Comparison of ENCODE assay signal across 14 cellular contexts in the genomic region with DNA sequence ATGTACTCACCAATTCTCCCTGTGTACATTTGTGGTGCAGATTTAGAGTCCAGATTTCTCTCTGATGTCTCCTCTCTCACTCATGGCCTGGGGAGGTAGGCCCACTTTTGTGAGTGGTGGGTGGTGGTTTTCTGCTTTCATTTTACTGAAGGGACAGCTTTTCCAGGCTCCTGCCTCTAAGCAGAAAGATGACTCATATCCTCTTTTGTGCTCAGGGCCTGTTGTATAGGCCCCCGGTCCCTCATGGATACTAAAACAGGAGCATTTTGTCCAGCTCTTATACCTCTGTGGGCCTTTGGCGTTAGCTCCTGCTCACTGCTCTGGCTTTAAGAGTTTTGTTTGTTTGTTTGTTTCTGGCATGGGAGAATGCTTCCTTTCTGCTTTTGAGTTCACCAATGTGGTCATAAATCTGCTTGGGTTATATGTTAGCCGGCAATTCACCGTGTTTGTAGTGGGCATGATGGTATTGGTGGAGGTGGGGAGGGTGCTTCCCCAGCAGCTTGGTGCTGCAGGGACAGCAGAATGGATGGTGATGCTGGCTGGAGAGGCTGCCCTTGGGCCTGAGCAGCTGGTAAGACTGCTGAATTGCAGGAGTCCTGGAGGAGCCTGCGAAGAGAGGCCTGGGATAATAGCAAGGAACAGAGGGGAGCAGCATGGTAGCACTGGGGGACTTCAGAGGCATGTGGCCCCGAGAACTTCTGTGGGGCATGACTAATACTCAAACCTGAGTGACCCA.
DNase-seq lines count a peak whose midpoint lies in the region; ATAC-seq and TF ChIP-seq lines count a peak whose summit lies in the region.
"Had no signal": no experiment of that assay in that cellular context is flagged by ENCODE, and none has a peak within 500 bp of the region (broad histone marks: within the 10 kb centered on the region; RNA-seq: fewer than 3 reads in every experiment).

No MANE protein-coding gene starts in this region.

- DNase-seq in natural killer cell treated with Interleukin-12 subunit alpha and Interleukin-12 subunit beta and Interleukin-15 and Interleukin-18, amount 100 ng/mL, for 72 hours (ENCODE audit: low spot score): no peak
- DNase-seq in natural killer cell: no peak
- peak; percentile 19 for DNase-seq in adipocyte (ENCODE audit: low read depth)
- peak; percentile 46 for DNase-seq in iris pigment epithelial cell (ENCODE audit: low read depth)
- DNase-seq in NCI-H2107 treated with DMSO at 0.1 percent for 48 hours (lab: John Stamatoyannopoulos, UW; ENCODE audit: unreplicated experiment): no peak
- DNase-seq in SKM-1 (lab: John Stamatoyannopoulos, UW; ENCODE audit: unreplicated experiment): no peak
- DNase-seq: activated T-cell treated with anti-CD3 and anti-CD28 coated beads, Interleukin-2, amount 50 U/mL, for 72 hours; left ventricle myocardium inferior; NCI-H2029 treated with DMSO at 0.1 percent for 48 hours; Peyer's patch had no signal

- H3K9me3 Mint-ChIP-seq in natural killer cell treated with Interleukin-12 subunit alpha and Interleukin-12 subunit beta and Interleukin-15 and Interleukin-18, amount 100 ng/mL, for 72 hours: no peaks in the 10 kb centered on the region
- no peaks in the 10 kb centered on the region for H3K9me3 Mint-ChIP-seq in natural killer cell
- H3K9me3 Mint-ChIP-seq: activated T-cell treated with anti-CD3 and anti-CD28 coated beads, Interleukin-2, amount 50 U/mL, for 72 hours had no signal

- intact Hi-C loops in natural killer cell (cut with micrococcal nuclease): no loop called here

- peaks cover 27% of the 10 kb centered on the region for H3K4me1 ChIP-seq in adipocyte (ENCODE audit: control insufficient read depth, insufficient read depth, low read length)
- H3K4me1 ChIP-seq: left ventricle myocardium inferior, Peyer's patch had no signal

- H3K27me3 Mint-ChIP-seq in natural killer cell treated with Interleukin-12 subunit alpha and Interleukin-12 subunit beta and Interleukin-15 and Interleukin-18, amount 100 ng/mL, for 72 hours: peaks cover 20 to 21% of the 10 kb centered on the region in 2 donors
- peaks cover 7 to 26% of the 10 kb centered on the region in 2 donors for H3K27me3 Mint-ChIP-seq in natural killer cell (ENCODE audit: low read depth in 2 of 2)

- H3K36me3 ChIP-seq in adipocyte (ENCODE audit: control insufficient read depth, insufficient read depth, low read length, severe bottlenecking): no peaks in the 10 kb centered on the region
- H3K36me3 ChIP-seq: left ventricle myocardium inferior, Peyer's patch had no signal

- H3K9ac ChIP-seq in adipocyte (ENCODE audit: low read length): peak overlapping the region; percentile 39

- no peaks in the 10 kb centered on the region for H3K27me3 ChIP-seq in adipocyte (replicated peaks; ENCODE audit: control insufficient read depth, insufficient read depth, low read length)
- H3K27me3 ChIP-seq: Peyer's patch had no signal

- no peak for TF ChIP-seq CTCF in natural killer cell (IDR thresholded peaks at IDR 0.05)

- no peak overlapping the region for H3K27ac Mint-ChIP-seq in natural killer cell treated with Interleukin-12 subunit alpha and Interleukin-12 subunit beta and Interleukin-15 and Interleukin-18, amount 100 ng/mL, for 72 hours
- H3K27ac Mint-ChIP-seq in natural killer cell: no peak overlapping the region
- H3K27ac Mint-ChIP-seq: activated T-cell treated with anti-CD3 and anti-CD28 coated beads, Interleukin-2, amount 50 U/mL, for 72 hours; IgD-negative memory B cell; progenitor cell of endocrine pancreas had no signal

- H3K4me3 Mint-ChIP-seq in natural killer cell treated with Interleukin-12 subunit alpha and Interleukin-12 subunit beta and Interleukin-15 and Interleukin-18, amount 100 ng/mL, for 72 hours: no peak overlapping the region
- no peak overlapping the region for H3K4me3 Mint-ChIP-seq in natural killer cell
- H3K4me3 Mint-ChIP-seq: activated T-cell treated with anti-CD3 and anti-CD28 coated beads, Interleukin-2, amount 50 U/mL, for 72 hours; IgD-negative memory B cell had no signal

- no peaks in the 10 kb centered on the region for H3K9me3 ChIP-seq in adipocyte (ENCODE audit: control insufficient read depth, low read length)
- H3K9me3 ChIP-seq: left ventricle myocardium inferior, Peyer's patch had no signal

- no peak overlapping the region for H3K4me3 ChIP-seq in adipocyte (ENCODE audit: low read length)
- H3K4me3 ChIP-seq: left ventricle myocardium inferior, Peyer's patch had no signal

- H3K4me1 Mint-ChIP-seq in natural killer cell treated with Interleukin-12 subunit alpha and Interleukin-12 subunit beta and Interleukin-15 and Interleukin-18, amount 100 ng/mL, for 72 hours (ENCODE audit: low read depth in 2 of 2): no peaks in the 10 kb centered on the region
- no peaks in the 10 kb centered on the region for H3K4me1 Mint-ChIP-seq in natural killer cell
- H3K4me1 Mint-ChIP-seq: IgD-negative memory B cell had no signal

- no peaks in the 10 kb centered on the region for H3K36me3 Mint-ChIP-seq in natural killer cell treated with Interleukin-12 subunit alpha and Interleukin-12 subunit beta and Interleukin-15 and Interleukin-18, amount 100 ng/mL, for 72 hours
- H3K36me3 Mint-ChIP-seq in natural killer cell: no peaks in the 10 kb centered on the region
- H3K36me3 Mint-ChIP-seq: IgD-negative memory B cell had no signal

- peak; percentile 20 to 51 for ATAC-seq in natural killer cell treated with Interleukin-12 subunit alpha and Interleukin-12 subunit beta and Interleukin-15 and Interleukin-18, amount 100 ng/mL, for 72 hours
- no peak for ATAC-seq in natural killer cell
- ATAC-seq in HG02885 (IDR thresholded peaks at IDR 0.05; ENCODE audit: poor library complexity, unreplicated experiment): no peak
- ATAC-seq in GM19395 (IDR thresholded peaks at IDR 0.05; ENCODE audit: unreplicated experiment): no peak
- ATAC-seq: activated T-cell treated with anti-CD3 and anti-CD28 coated beads, Interleukin-2, amount 50 U/mL, for 72 hours had no signal

Comparison
In these comparisons a context has a peak if more than half of its experiments do, and no peak if none do; other contexts are left out.
1. ATAC-seq: peak in natural killer cell treated with Interleukin-12 subunit alpha and Interleukin-12 subunit beta and Interleukin-15 and Interleukin-18, amount 100 ng/mL, for 72 hours (2 of 2); none in natural killer cell (0 of 3), HG02885 (single experiment) and GM19395 (single experiment).
2. DNase-seq: peak in adipocyte (single experiment) and iris pigment epithelial cell (single experiment); none in natural killer cell treated with Interleukin-12 subunit alpha and Interleukin-12 subunit beta and Interleukin-15 and Interleukin-18, amount 100 ng/mL, for 72 hours (single experiment), natural killer cell (single experiment), NCI-H2107 treated with DMSO at 0.1 percent for 48 hours (single experiment) and SKM-1 (single experiment).